15 cellular contexts compared by ENCODE assay signal in the genomic region with DNA sequence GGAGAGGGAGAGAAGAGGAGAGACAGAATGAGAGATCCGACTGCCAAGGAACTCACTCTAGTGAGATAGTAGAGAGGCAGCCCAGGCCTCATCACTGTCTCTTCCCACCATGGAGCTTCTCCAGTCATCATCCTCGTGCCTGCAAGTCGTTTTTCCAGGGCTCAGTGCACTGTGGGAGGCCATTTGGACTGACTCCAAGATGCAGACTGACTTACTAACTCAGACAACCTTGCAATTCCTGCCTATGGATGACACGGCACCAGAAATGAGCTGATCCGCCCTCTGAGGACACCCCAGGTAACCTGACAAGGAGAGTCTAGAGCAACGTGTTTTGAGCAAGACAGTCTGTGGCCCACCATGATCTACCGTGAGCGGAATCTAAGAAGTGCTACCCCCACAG.
A peak's percentile ranks its signal among the peaks of the same experiment; 100 is the strongest.
DNase-seq lines count a peak whose midpoint lies in the region; ATAC-seq, FAIRE-seq and TF ChIP-seq lines count a peak whose summit lies in the region.
"Had no signal": no experiment of that assay in that cellular context is flagged by ENCODE, and none has a peak within 500 bp of the region (broad histone marks: within the 10 kb centered on the region; RNA-seq: fewer than 3 reads in every experiment).

No MANE protein-coding gene starts in this region.

- peaks cover 5% of the 10 kb centered on the region for H3K27me3 Mint-ChIP-seq in activated T-cell treated with anti-CD3 and anti-CD28 coated beads, Interleukin-2, amount 50 U/mL, for 72 hours (ENCODE audit: low read depth)

- H2AK9ac ChIP-seq in IMR-90 (replicated peaks; ENCODE audit: low read depth, low read length, poor library complexity): no peak overlapping the region

- no peak overlapping the region for H3K4me2 ChIP-seq in IMR-90 (ENCODE audit: low read depth, low read length)
- no peak overlapping the region for H3K4me2 ChIP-seq in mesendoderm (ENCODE audit: low read length)
- no peak overlapping the region for H3K4me2 ChIP-seq in HepG2 (ENCODE audit: low read depth, low read length)
- H3K4me2 ChIP-seq: SK-N-SH had no signal

- H3K23ac ChIP-seq in IMR-90 (ENCODE audit: low read depth, low read length) (no peak overlapping the region), mesendoderm (ENCODE audit: low read length) (no peak overlapping the region)

- H3K4me3 ChIP-seq in IMR-90 (ENCODE audit: insufficient read depth, low read depth, low read length) (no peak overlapping the region), cardiac fibroblast (replicated peaks in 1 of 2; ENCODE audit: low read depth in 2 of 2, low read length in 2 of 2) (no peak overlapping the region), mesendoderm (ENCODE audit: low read length) (no peak overlapping the region), HepG2 (replicated peaks in 1 of 3; ENCODE audit: insufficient read depth in 1 of 3, low read depth in 2 of 3, low read length in 3 of 3) (no peak overlapping the region)

- intact Hi-C loops in IMR-90 (cut with micrococcal nuclease): no loop called here
- intact Hi-C loops in HepG2 (cut with micrococcal nuclease; ENCODE audit: unreplicated experiment): no loop called here

- H3K9me3 Mint-ChIP-seq in activated T-cell treated with anti-CD3 and anti-CD28 coated beads, Interleukin-2, amount 50 U/mL, for 72 hours: no peaks in the 10 kb centered on the region

- 52% methylated on average over 4 of the region's 8 CpGs; no CpG with 5 or more reads in 1 of the 2 experiments for WGBS in IMR-90 (ENCODE audit: extremely low coverage in 2 of 2, insufficient read length in 1 of 2), 2 experiments
- WGBS in mesendoderm (ENCODE audit: extremely low coverage, insufficient coverage, low lambda C conversion rate): no CpG with 5 or more reads among the region's 8 CpGs
- WGBS in HepG2 (ENCODE audit: low lambda C conversion rate): 0% methylated on average over 3 of the region's 8 CpGs

- H2AFZ ChIP-seq in IMR-90 (replicated peaks; ENCODE audit: low read length, poor library complexity): peak overlapping the region; percentile 55
- no peak overlapping the region for H2AFZ ChIP-seq in HepG2 (ENCODE audit: low read length)
- H2AFZ ChIP-seq: parathyroid adenoma had no signal

- H3K56ac ChIP-seq in IMR-90 (ENCODE audit: extremely low read depth, insufficient read depth, low read length): no peak overlapping the region
- H3K56ac ChIP-seq in mesendoderm (ENCODE audit: low read length): peak overlapping the region; percentile 12

- H3K36me3 ChIP-seq in IMR-90 (ENCODE audit: control insufficient read depth, insufficient read depth, low read length): no peaks in the 10 kb centered on the region
- no peaks in the 10 kb centered on the region for H3K36me3 ChIP-seq in mesendoderm (ENCODE audit: control insufficient read depth, insufficient read depth, low read length)
- H3K36me3 ChIP-seq in HepG2 (replicated peaks in 1 of 2; ENCODE audit: control insufficient read depth in 1 of 2, insufficient read depth in 2 of 2, low read length in 2 of 2): no peaks in the 10 kb centered on the region

- peak overlapping the region; percentile 23; the same call in 1 of the 2 replicates for H3K14ac ChIP-seq in IMR-90 (replicated peaks; ENCODE audit: low read depth, low read length)

- no peaks in the 10 kb centered on the region for H3K36me3 Mint-ChIP-seq in activated T-cell treated with anti-CD3 and anti-CD28 coated beads, Interleukin-2, amount 50 U/mL, for 72 hours (ENCODE audit: insufficient read depth in 2 of 2)
- H3K36me3 Mint-ChIP-seq: memory B cell had no signal

- dilution Hi-C loops in IMR-90 (cut with HindIII; ENCODE audit: low sequenced_read_pairs, unreplicated experiment): no loop called here

- no peak overlapping the region for H2BK5ac ChIP-seq in IMR-90 (ENCODE audit: low read depth, low read length, poor library complexity, severe bottlenecking)
- H2BK5ac ChIP-seq in mesendoderm (ENCODE audit: low read length): no peak overlapping the region

- H3K27ac Mint-ChIP-seq in activated T-cell treated with anti-CD3 and anti-CD28 coated beads, Interleukin-2, amount 50 U/mL, for 72 hours: no peak overlapping the region
- H3K27ac Mint-ChIP-seq: memory B cell had no signal

- H2AK5ac ChIP-seq in IMR-90 (ENCODE audit: low read depth, low read length): no peak overlapping the region
- H2AK5ac ChIP-seq in mesendoderm (ENCODE audit: low read length): no peak overlapping the region

- BruUV-seq in IMR-90 (replicated peaks; lab: Mats Ljungman, UMichigan) (no TSS peak), HepG2 (replicated peaks; lab: Mats Ljungman, UMichigan) (no TSS peak)

- 0 out of 2 replicates have a peak, but pooled peaks cover 5% of the 10 kb centered on the region for H4K20me1 ChIP-seq in IMR-90 (ENCODE audit: insufficient read depth, low read length)
- no peaks in the 10 kb centered on the region for H4K20me1 ChIP-seq in HepG2 (ENCODE audit: insufficient read depth, low read length)

- POLR2A ChIA-PET in IMR-90 (lab: Charles Lee; ENCODE audit: unreplicated experiment) (no interaction called here), HepG2 (lab: Yijun Ruan, JAX) (no interaction called here)

- H2BK15ac ChIP-seq in IMR-90 (ENCODE audit: low read depth, low read length): no peak overlapping the region
- no peak overlapping the region for H2BK15ac ChIP-seq in mesendoderm (replicated peaks; ENCODE audit: low read depth)

- peaks cover 0 to 19% of the 10 kb centered on the region in 2 experiments; a peak in 2 of 4 replicates for H3K79me1 ChIP-seq in IMR-90 (ENCODE audit: low read depth in 1 of 2, low read length in 2 of 2)
- H3K79me1 ChIP-seq in mesendoderm (ENCODE audit: low read length): no peaks in the 10 kb centered on the region

- no peaks in the 10 kb centered on the region for H3K4me1 Mint-ChIP-seq in activated T-cell treated with anti-CD3 and anti-CD28 coated beads, Interleukin-2, amount 50 U/mL, for 72 hours (ENCODE audit: low read depth)

- no peak for TF ChIP-seq CTCF in IMR-90 (conservative IDR thresholded peaks at IDR 0.05; ENCODE audit: low read depth, low read length)
- TF ChIP-seq CTCF in cardiac fibroblast (IDR thresholded peaks at IDR 0.05; ENCODE audit: low read depth, low read length): no peak
- no peak for TF ChIP-seq CTCF in HepG2 (CRISPR knock-in tag; IDR thresholded peaks at IDR 0.05)

- no peak overlapping the region for H3K27ac ChIP-seq in IMR-90 (ENCODE audit: insufficient read depth, low read length)
- no peak overlapping the region for H3K27ac ChIP-seq in mesendoderm (ENCODE audit: low read depth, low read length)
- H3K27ac ChIP-seq in HepG2 (ENCODE audit: extremely low read length, insufficient read depth, low read length): no peak overlapping the region
- H3K27ac ChIP-seq: parathyroid adenoma had no signal

- H4K5ac ChIP-seq in IMR-90 (ENCODE audit: low read depth, low read length): no peak overlapping the region
- no peak overlapping the region for H4K5ac ChIP-seq in mesendoderm (ENCODE audit: low read length)

- no peaks in the 10 kb centered on the region for H3K27me3 ChIP-seq in IMR-90 (ENCODE audit: control insufficient read depth, insufficient read depth, low read length)
- no peaks in the 10 kb centered on the region for H3K27me3 ChIP-seq in mesendoderm (ENCODE audit: insufficient read depth, low read length, poor library complexity)
- H3K27me3 ChIP-seq in HepG2 (ENCODE audit: control insufficient read depth in 1 of 2, insufficient read depth in 2 of 2, low read length in 2 of 2): peaks cover 2 to 9% of the 10 kb centered on the region in 2 experiments; a peak in 2 of 5 replicates

- H3K4me3 Mint-ChIP-seq in activated T-cell treated with anti-CD3 and anti-CD28 coated beads, Interleukin-2, amount 50 U/mL, for 72 hours: no peak overlapping the region
- H3K4me3 Mint-ChIP-seq: memory B cell had no signal

- in situ Hi-C loops in ACHN (cut with HindIII; ENCODE audit: low pct_ligation_motif_present, low pct_unique_long_range_greater_than_20kb, low sequenced_read_pairs): no loop called here
- in situ Hi-C loops in IMR-90 (cut with MboI; ENCODE audit: low sequenced_read_pairs): no loop called here
- in situ Hi-C loops in HepG2 (cut with HindIII; ENCODE audit: extremely low pct_ligation_motif_present, low pct_unique_long_range_greater_than_20kb): no loop called here

- H3K4ac ChIP-seq in IMR-90 (ENCODE audit: low read depth, low read length) (no peak overlapping the region), mesendoderm (ENCODE audit: low read depth, low read length) (no peak overlapping the region)

- peak; percentile 38 for ATAC-seq in IMR-90 (ENCODE audit: low read depth)
- ATAC-seq in activated T-cell treated with anti-CD3 and anti-CD28 coated beads, Interleukin-2, amount 50 U/mL, for 72 hours (replicated peaks in 1 of 2): no peak
- no peak for ATAC-seq in HepG2

- no peak overlapping the region for H2BK20ac ChIP-seq in IMR-90 (ENCODE audit: low read depth, low read length)

- H2BK120ac ChIP-seq in IMR-90 (ENCODE audit: low read depth, low read length): no peak overlapping the region
- no peak overlapping the region for H2BK120ac ChIP-seq in mesendoderm (ENCODE audit: low read depth, low read length)

- H3K9ac ChIP-seq in IMR-90 (ENCODE audit: low read depth, low read length): no peak overlapping the region
- no peak overlapping the region for H3K9ac ChIP-seq in mesendoderm (ENCODE audit: low read length)
- H3K9ac ChIP-seq in HepG2 (ENCODE audit: insufficient read depth, low read depth, low read length): no peak overlapping the region
- H3K9ac ChIP-seq: parathyroid adenoma, SK-N-SH had no signal

- TF ChIP-seq EP300 in HepG2 (IDR thresholded peaks at IDR 0.05; ENCODE audit: low read depth in 2 of 2, low read length in 2 of 2) (no peak), HepG2 (CRISPR knock-in tag; IDR thresholded peaks at IDR 0.05; ENCODE audit: borderline replicate concordance) (no peak)

- no peak for TF ChIP-seq RAD21 in IMR-90 (IDR thresholded peaks at IDR 0.05; ENCODE audit: low read length)
- no peak for TF ChIP-seq RAD21 in HepG2 (CRISPR knock-in tag; IDR thresholded peaks at IDR 0.05)

- H3K4me1 ChIP-seq in IMR-90 (ENCODE audit: control insufficient read depth, insufficient read depth, low read length): peaks cover 11% of the 10 kb centered on the region
- no peaks in the 10 kb centered on the region for H3K4me1 ChIP-seq in mesendoderm (ENCODE audit: control insufficient read depth, low read depth, low read length)
- no peaks in the 10 kb centered on the region for H3K4me1 ChIP-seq in HepG2 (ENCODE audit: insufficient read depth, low read length)
- H3K4me1 ChIP-seq: parathyroid adenoma had no signal

- H4K8ac ChIP-seq in IMR-90 (ENCODE audit: low read depth in 2 of 2, low read length in 2 of 2) (peak overlapping the region in 1 of 2 experiments; percentile 24; a peak in 1 of 4 replicates), mesendoderm (ENCODE audit: low read depth, low read length) (no peak overlapping the region)

- H3K79me2 ChIP-seq in mesendoderm (ENCODE audit: control insufficient read depth, insufficient read depth, low read length) (no peaks in the 10 kb centered on the region), HepG2 (ENCODE audit: insufficient read depth, low read length) (no peaks in the 10 kb centered on the region)
- H3K79me2 ChIP-seq: parathyroid adenoma had no signal

- no peaks in the 10 kb centered on the region for H3K9me3 ChIP-seq in IMR-90 (ENCODE audit: control insufficient read depth, insufficient read depth, low read length)
- no peaks in the 10 kb centered on the region for H3K9me3 ChIP-seq in HepG2 (ENCODE audit: low read length)
- H3K9me3 ChIP-seq: SK-N-SH had no signal

- FAIRE-seq in HepG2 (lab: Jason Lieb, UNC): no peak
- FAIRE-seq: TTC549 had no signal

- peak; percentile 71 for DNase-seq in ACHN
- peak; percentile 84 for DNase-seq in IMR-90
- peak; percentile 61 to 62 for DNase-seq in cardiac fibroblast (ENCODE audit: low read depth in 2 of 2)
- no peak for DNase-seq in mesendoderm
- DNase-seq in activated T-cell treated with anti-CD3 and anti-CD28 coated beads, Interleukin-2, amount 50 U/mL, for 72 hours: no peak
- DNase-seq in foreskin melanocyte: no peak
- DNase-seq in SHP77 (lab: John Stamatoyannopoulos, UW): no peak
- no peak for DNase-seq in HepG2 (ENCODE audit: low spot score)
- DNase-seq: activated gamma-delta T cell treated with Interleukin-2 at 50 U/mL for 16 hours, DMS 273 treated with DMSO at 0.1 percent for 48 hours, SK-N-SH, substantia nigra had no signal

- H3K18ac ChIP-seq in IMR-90 (ENCODE audit: low read depth, low read length) (no peak overlapping the region), mesendoderm (ENCODE audit: low read length) (no peak overlapping the region)

- CTCF ChIA-PET in IMR-90 (lab: Yijun Ruan, JAX) (no interaction called here), HepG2 (lab: Yijun Ruan, JAX; ENCODE audit: low intra/inter-chr PET ratio, low total read pairs) (no interaction called here)

- H4K91ac ChIP-seq in IMR-90 (ENCODE audit: insufficient read depth, low read depth, low read length): no peak overlapping the region

- H3K9me1 ChIP-seq in IMR-90 (ENCODE audit: insufficient read depth, low read length): peaks cover 12% of the 10 kb centered on the region; the same call in 1 of the 2 replicates

- TF ChIP-seq POLR2A in IMR-90 (IDR thresholded peaks at IDR 0.05; ENCODE audit: low read depth, low read length) (no peak), HepG2 (IDR thresholded peaks at IDR 0.05; ENCODE audit: insufficient read depth in 1 of 2, low read depth in 2 of 2, low read length in 2 of 2) (no peak)

Comparison
In these comparisons a context has a peak if more than half of its experiments do, and no peak if none do; other contexts are left out.
1. DNase-seq: peak in ACHN (single experiment), IMR-90 (single experiment) and cardiac fibroblast (2 of 2); none in mesendoderm (single experiment), activated T-cell treated with anti-CD3 and anti-CD28 coated beads, Interleukin-2, amount 50 U/mL, for 72 hours (0 of 2), foreskin melanocyte (single experiment), SHP77 (0 of 2) and HepG2 (single experiment).